Comparison of ENCODE assay signal across 8 cellular contexts in genomic region chr11:2444301-2445106, GRCh38. TPM values are rescaled to one million over a fixed set of nuclear protein-coding genes. Genes with fewer than 3 reads are reported as not detected.
DNase-seq lines count a peak whose midpoint lies in the region; ATAC-seq, FAIRE-seq and TF ChIP-seq lines count a peak whose summit lies in the region.

Gene KCNQ1, plus strand, starts transcription at chr11:2445008. Its CDS starts 91 bp downstream, at chr11:2445099.
Gene TRPM5, minus strand, starts transcription at chr11:2444514. Its CDS starts 21,478 bp downstream, at chr11:2423036.

- H3K27me3 ChIP-seq in SK-N-SH (ENCODE audit: insufficient read depth) = no peaks in the 10 kb centered on the region; the same call in 1 of the 2 replicates
- H3K27me3 ChIP-seq in colonic mucosa = no peaks in the 10 kb centered on the region
- H3K27me3 ChIP-seq in mononuclear cell (ENCODE audit: insufficient read depth, low read length) = no peaks in the 10 kb centered on the region

- WGBS in SK-N-SH (ENCODE audit: low lambda C conversion rate) = 9% methylated on average over 25 of the region's 76 CpGs

- H3K4me1 ChIP-seq in SK-N-SH (ENCODE audit: control insufficient read depth in 1 of 2, insufficient read depth in 2 of 2, low read depth in 1 of 2, low read length in 1 of 2) (peaks cover 0 to 6% of the 10 kb centered on the region in 2 experiments; a peak in 1 of 4 replicates), colonic mucosa (peaks cover 33% of the 10 kb centered on the region), mononuclear cell (ENCODE audit: insufficient read depth, low read length) (peaks cover 45% of the 10 kb centered on the region)

- no peak within 1 kb of the TSS for H3K9ac ChIP-seq in SK-N-SH
- peak within 1 kb of the TSS; percentile 48 to 79 for H3K9ac ChIP-seq in colonic mucosa (ENCODE audit: low read depth in 2 of 2, low read length in 2 of 2)

- H3K4me2 ChIP-seq in SK-N-SH = no peak within 1 kb of the TSS

- TF ChIP-seq EP300 in SK-N-SH (IDR thresholded peaks at IDR 0.05; ENCODE audit: borderline replicate concordance in 1 of 2, low read depth in 1 of 2, low read length in 1 of 2) = no peak

- TF ChIP-seq POLR2A in GM12891 (IDR thresholded peaks at IDR 0.05; ENCODE audit: low read depth, low read length) = no peak

- FAIRE-seq in GM12891 (lab: Jason Lieb, UNC) = no peak

- no peaks in the 10 kb centered on the region for H3K36me3 ChIP-seq in SK-N-SH (replicated peaks in 1 of 2; ENCODE audit: control insufficient read depth in 1 of 2, insufficient read depth in 2 of 2, low read length in 1 of 2)
- no peaks in the 10 kb centered on the region for H3K36me3 ChIP-seq in colonic mucosa

- TF ChIP-seq CTCF in SK-N-SH (IDR thresholded peaks at IDR 0.05) (no peak), colonic mucosa (IDR thresholded peaks at IDR 0.05) (no peak)

- H3F3A ChIP-seq in SK-N-SH (replicated peaks; ENCODE audit: insufficient read depth) = no peaks in the 10 kb centered on the region

- no peak for ATAC-seq in SK-N-SH treated with all-trans-retinoic acid at 6 μM for 48 hours

- no peaks in the 10 kb centered on the region for H3K9me2 ChIP-seq in SK-N-SH

- H3K4me3 ChIP-seq in SK-N-SH (ENCODE audit: low read depth in 2 of 2, low read length in 1 of 2) (peak within 1 kb of the TSS in 1 of 2 experiments; percentile 40; a peak in 2 of 4 replicates), colonic mucosa (peak within 1 kb of the TSS; percentile 49), mononuclear cell (ENCODE audit: low read length) (peak within 1 kb of the TSS; percentile 49)

- H4K20me1 ChIP-seq in SK-N-SH (ENCODE audit: insufficient read depth) = no peaks in the 10 kb centered on the region

- H3K27ac ChIP-seq in SK-N-SH (ENCODE audit: low read depth in 2 of 2, low read length in 1 of 2) = no peak within 1 kb of the TSS
- H3K27ac ChIP-seq in colonic mucosa = peak within 1 kb of the TSS; percentile 43

- no peaks in the 10 kb centered on the region for H3K79me2 ChIP-seq in SK-N-SH (ENCODE audit: insufficient read depth)

- H3K9me3 ChIP-seq in SK-N-SH = no peaks in the 10 kb centered on the region
- no peaks in the 10 kb centered on the region for H3K9me3 ChIP-seq in colonic mucosa
- H3K9me3 ChIP-seq in mononuclear cell (ENCODE audit: low read depth, low read length) = no peaks in the 10 kb centered on the region

- intact Hi-C loops in colonic mucosa (cut with DNase I) = no loop called here

- DNase-seq in SK-N-SH = peak; percentile 98
- peak; percentile 76 to 77 for DNase-seq in activated CD4-positive, alpha-beta T cell treated with anti-CD3 and anti-CD28 coated beads for 24 hours (ENCODE audit: low read depth in 2 of 2)
- peak; percentile 85 for DNase-seq in colonic mucosa
- DNase-seq in stimulated activated CD8-positive, alpha-beta memory T cell treated with anti-CD3 and anti-CD28 coated beads, Interleukin-4, amount 100 ng/mL, for 48 hours = peak; percentile 87
- no peak for DNase-seq in cerebellar nuclear complex (lab: John Stamatoyannopoulos, UW)
- DNase-seq in GM12891 (ENCODE audit: insufficient read length, low spot score) = no peak

- CTCF ChIA-PET in SK-N-SH (lab: Yijun Ruan, JAX) = interaction anchor here (0.6 to 4.4 kb wide), 9 partner anchors 8 to 448 kb away, joined by 3 to 43 read pairs (median 4); no protein-coding TSS in a partner anchor

- H2AFZ ChIP-seq in SK-N-SH (ENCODE audit: low read depth) = no peak within 1 kb of the TSS

- POLR2A ChIA-PET in SK-N-SH (lab: Yijun Ruan, JAX) = no interaction called here

- TF ChIP-seq RAD21 in SK-N-SH (IDR thresholded peaks at IDR 0.05; ENCODE audit: low read length) = no peak

TF ChIP-seq in SK-N-SH, 30 proteins besides CTCF, POLR2A, EP300 and RAD21:
- no peak for TF ChIP-seq CHD2 (IDR thresholded peaks at IDR 0.05; ENCODE audit: low read length, partially characterized antibody)
- no peak for TF ChIP-seq SMC3 (IDR thresholded peaks at IDR 0.05; ENCODE audit: low read depth, low read length)

TF ChIP-seq in SK-N-SH treated with all-trans-retinoic acid at 6 μM for 48 hours, 23 proteins besides CTCF, POLR2A, EP300 and RAD21 (continues in another document):
- no peak for TF ChIP-seq ZNF565 (CRISPR knock-in tag; conservative IDR thresholded peaks at IDR 0.05; ENCODE audit: low read depth)
- no peak for TF ChIP-seq GLIS3 (CRISPR knock-in tag; IDR thresholded peaks at IDR 0.05)
- no peak for TF ChIP-seq ZFP3 (CRISPR knock-in tag; IDR thresholded peaks at IDR 0.05)
- TF ChIP-seq CSDC2 (CRISPR knock-in tag; IDR thresholded peaks at IDR 0.05) = no peak
- no peak for TF ChIP-seq RARB (CRISPR knock-in tag; IDR thresholded peaks at IDR 0.05)
- no peak for TF ChIP-seq ESRRG (CRISPR knock-in tag; IDR thresholded peaks at IDR 0.05)
- no peak for TF ChIP-seq SNAI2 (CRISPR knock-in tag; IDR thresholded peaks at IDR 0.05)
- no peak for TF ChIP-seq ISL1 (CRISPR knock-in tag; IDR thresholded peaks at IDR 0.05)
- TF ChIP-seq BACH2 (CRISPR knock-in tag; IDR thresholded peaks at IDR 0.05; ENCODE audit: borderline replicate concordance) = no peak
- TF ChIP-seq POU6F1 (CRISPR knock-in tag; IDR thresholded peaks at IDR 0.05; ENCODE audit: borderline replicate concordance, low read depth) = no peak
- no peak for TF ChIP-seq ZNF8 (CRISPR knock-in tag; IDR thresholded peaks at IDR 0.05)

TF ChIP-seq in GM12891, 5 proteins besides CTCF, POLR2A, EP300 and RAD21:
- TF ChIP-seq PAX5 (IDR thresholded peaks at IDR 0.05; ENCODE audit: insufficient read depth, low read length, severe bottlenecking) (no peak), SPI1 (IDR thresholded peaks at IDR 0.05; ENCODE audit: low read depth, low read length) (no peak), TAF1 (IDR thresholded peaks at IDR 0.05; ENCODE audit: low read depth, low read length) (no peak), POLR2AphosphoS5 (IDR thresholded peaks at IDR 0.05; ENCODE audit: low read depth, low read length) (no peak), POU2F2 (IDR thresholded peaks at IDR 0.05; ENCODE audit: low read depth, low read length) (no peak)

RNA-seq across cellular contexts. Expression of gene KCNQ1, which starts in this region (rescaled TPM):
- polyA plus RNA-seq in SK-N-SH (2012; rRNA removed) = 0.05 and 0.15 TPM in 2 replicates
- polyA plus RNA-seq in SK-N-SH (2012; cell fraction: cytosol; rRNA removed) = 0.10 and 0.12 TPM in 2 replicates
- polyA plus RNA-seq in SK-N-SH (2012; cell fraction: nucleus; rRNA removed) = 0.06 and 0.40 TPM in 2 replicates
- 10 to 100 TPM; 51.4 to 55.8 TPM for total RNA-seq in colonic mucosa
- total RNA-seq in mononuclear cell = 12.7 TPM
- 0.46 TPM for polyA plus RNA-seq in GM12891 (2012; ENCODE audit: low read depth, missing spikeins)

RNA-seq across cellular contexts. Expression of gene TRPM5, which starts in this region (rescaled TPM):
- not detected in 2 replicates for polyA plus RNA-seq in SK-N-SH (2012; rRNA removed)
- not detected in 2 replicates for polyA plus RNA-seq in SK-N-SH (2012; cell fraction: cytosol; rRNA removed)
- 0.06 and 0.07 TPM in 2 replicates for polyA plus RNA-seq in SK-N-SH (2012; cell fraction: nucleus; rRNA removed)
- total RNA-seq in colonic mucosa (1 to 10 TPM; 1.3 to 1.9 TPM), mononuclear cell (0.10 TPM)
- polyA plus RNA-seq in GM12891 (2012; ENCODE audit: low read depth, missing spikeins) = not detected

Comparison
In these comparisons a context has a peak if more than half of its experiments do, and no peak if none do; other contexts are left out.
1. Peak in DNase-seq in SK-N-SH; RNA of the genes that start here not detected or under 1 TPM.
2. DNase-seq: peak in activated CD4-positive, alpha-beta T cell treated with anti-CD3 and anti-CD28 coated beads for 24 hours (2 of 2), colonic mucosa (single experiment) and stimulated activated CD8-positive, alpha-beta memory T cell treated with anti-CD3 and anti-CD28 coated beads, Interleukin-4, amount 100 ng/mL, for 48 hours (single experiment); none in cerebellar nuclear complex (0 of 2) and GM12891 (single experiment).